Comparison of ENCODE assay signal across 13 cellular contexts in the genomic region with DNA sequence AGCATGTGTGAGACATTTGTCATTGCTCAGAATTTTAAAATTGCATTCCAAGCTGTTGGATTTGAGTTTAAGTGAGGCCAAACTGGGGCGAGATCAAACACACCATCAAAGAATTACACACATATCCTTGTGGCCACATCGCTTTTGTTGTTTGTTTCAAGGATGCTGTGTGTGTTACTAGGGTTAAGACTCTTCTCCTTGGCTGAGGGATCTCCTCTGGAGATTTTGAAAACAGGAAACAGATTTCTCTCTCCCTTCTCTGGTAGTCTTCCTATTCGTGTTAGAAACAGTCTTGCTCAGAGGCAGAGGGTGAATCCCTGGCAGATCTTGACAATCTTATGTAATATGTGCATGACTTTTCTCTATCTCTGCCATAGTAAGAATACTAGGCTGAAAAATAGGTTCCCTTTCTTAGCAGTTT.
DNase-seq lines count a peak whose midpoint lies in the region; ATAC-seq and TF ChIP-seq lines count a peak whose summit lies in the region.
"Had no signal": no experiment of that assay in that cellular context is flagged by ENCODE, and none has a peak within 500 bp of the region (broad histone marks: within the 10 kb centered on the region; RNA-seq: fewer than 3 reads in every experiment).

No MANE protein-coding gene starts in this region.

- H2BK12ac ChIP-seq in mesenchymal stem cell (ENCODE audit: low read length in 2 of 2): no peak overlapping the region

- H3K9ac ChIP-seq in Loucy (ENCODE audit: low read depth, low read length, poor library complexity, severe bottlenecking) (peak overlapping the region; percentile 98), mesenchymal stem cell (ENCODE audit: low read length) (no peak overlapping the region), endodermal cell (ENCODE audit: extremely low read depth, low read length, poor library complexity, severe bottlenecking) (no peak overlapping the region)

- no peak overlapping the region for H2BK5ac ChIP-seq in mesenchymal stem cell (ENCODE audit: low read depth, low read length, poor library complexity, severe bottlenecking)

- no peak for DNase-seq in CD8-positive, alpha-beta T cell
- DNase-seq in astrocyte of the cerebellum (ENCODE audit: low read depth) (peak; percentile 22), mesenchymal stem cell (peak; percentile 61), endodermal cell (no peak), psoas muscle (no peak), heart right ventricle (no peak), MG63 (no peak)
- DNase-seq: NCI-H1092, right lobe of liver, T-helper 17 cell had no signal

- H3K23ac ChIP-seq in mesenchymal stem cell (ENCODE audit: low read length in 2 of 2): no peak overlapping the region

- H3K14ac ChIP-seq in mesenchymal stem cell (ENCODE audit: low read length in 2 of 2): no peak overlapping the region

- peaks cover 14% of the 10 kb centered on the region for H3K36me3 ChIP-seq in CD8-positive, alpha-beta T cell (ENCODE audit: insufficient read depth, low read length)
- H3K36me3 ChIP-seq in Loucy (ENCODE audit: insufficient read depth, low read length): peaks cover 37% of the 10 kb centered on the region
- peaks cover 23 to 59% of the 10 kb centered on the region in 2 experiments for H3K36me3 ChIP-seq in mesenchymal stem cell (ENCODE audit: control insufficient read depth in 1 of 2, insufficient read depth in 2 of 2, low read depth in 1 of 2, low read length in 2 of 2)
- peaks cover 57% of the 10 kb centered on the region for H3K36me3 ChIP-seq in endodermal cell (ENCODE audit: control insufficient read depth, insufficient read depth, low read length)
- peaks cover 7 to 39% of the 10 kb centered on the region in 2 donors for H3K36me3 ChIP-seq in psoas muscle (ENCODE audit: insufficient read depth in 1 of 2, low read depth in 1 of 2)
- H3K36me3 ChIP-seq in heart right ventricle: peaks cover 0 to 54% (median 18%) of the 10 kb centered on the region in 9 donors
- H3K36me3 ChIP-seq in MG63: peaks cover 74% of the 10 kb centered on the region

- no peak overlapping the region for H3K4ac ChIP-seq in mesenchymal stem cell (ENCODE audit: low read depth in 1 of 2, low read length in 2 of 2)

- H3K79me2 ChIP-seq in Loucy (ENCODE audit: insufficient read depth, low read length): peaks cover 55% of the 10 kb centered on the region

- CTCF ChIA-PET in CD8-positive, alpha-beta T cell (lab: Charles Lee): no interaction called here

- H3K18ac ChIP-seq in mesenchymal stem cell (ENCODE audit: low read depth in 1 of 2, low read length in 2 of 2): no peak overlapping the region

- no peak overlapping the region for H3K27ac ChIP-seq in CD8-positive, alpha-beta T cell (ENCODE audit: low read depth, low read length)
- H3K27ac ChIP-seq in mesenchymal stem cell (ENCODE audit: low read length, poor library complexity, severe bottlenecking) (peak overlapping the region; percentile 33), endodermal cell (ENCODE audit: low read depth, low read length) (no peak overlapping the region), psoas muscle (no peak overlapping the region), heart right ventricle (no peak overlapping the region)
- H3K27ac ChIP-seq: right lobe of liver had no signal

- TF ChIP-seq CTCF in CD8-positive, alpha-beta T cell (IDR thresholded peaks at IDR 0.05): no peak
- TF ChIP-seq CTCF in Loucy (conservative IDR thresholded peaks at IDR 0.05; ENCODE audit: low read length) (no peak), astrocyte of the cerebellum (IDR thresholded peaks at IDR 0.05; ENCODE audit: low read depth, low read length, missing control alignments) (no peak), endodermal cell (conservative IDR thresholded peaks at IDR 0.05) (no peak), psoas muscle (IDR thresholded peaks at IDR 0.05) (no peak), heart right ventricle (IDR thresholded peaks at IDR 0.05) (no peak)

- POLR2A ChIA-PET in CD8-positive, alpha-beta T cell (lab: Charles Lee): interaction anchor here (1.1 kb wide), 1 partner anchor 12 kb away, joined by 3 read pairs; no protein-coding TSS in a partner anchor

- H2AFZ ChIP-seq in Loucy (ENCODE audit: low read length): no peak overlapping the region
- no peak overlapping the region for H2AFZ ChIP-seq in mesenchymal stem cell (ENCODE audit: low read depth, low read length)

- H3K4me1 Mint-ChIP-seq in CD8-positive, alpha-beta T cell (ENCODE audit: low read depth): peaks cover 23% of the 10 kb centered on the region
- peaks cover 4% of the 10 kb centered on the region for H3K4me1 Mint-ChIP-seq in endodermal cell

- H3K4me2 ChIP-seq in Loucy (ENCODE audit: low read depth, low read length, poor library complexity, severe bottlenecking) (peak overlapping the region; percentile 90), mesenchymal stem cell (ENCODE audit: low read length, poor library complexity, severe bottlenecking) (no peak overlapping the region)

- no peak for ATAC-seq in CD8-positive, alpha-beta T cell
- ATAC-seq in psoas muscle: no peak
- no peak for ATAC-seq in heart right ventricle
- ATAC-seq: right lobe of liver, T-helper 17 cell had no signal

- intact Hi-C loops in CD8-positive, alpha-beta T cell (cut with DNase I, micrococcal nuclease): no loop called here
- intact Hi-C loops in psoas muscle (cut with DNase I): no loop called here
- intact Hi-C loops in heart right ventricle (cut with DNase I): loop anchor here in 2 of 10 donors (10.0 kb wide), 2 partner anchors 194 to 204 kb away; a partner anchor contains a TSS

- H4K8ac ChIP-seq in mesenchymal stem cell (ENCODE audit: low read length): no peak overlapping the region

- no peaks in the 10 kb centered on the region for H3K9me3 ChIP-seq in CD8-positive, alpha-beta T cell (ENCODE audit: low read length)
- H3K9me3 ChIP-seq in Loucy (ENCODE audit: insufficient read depth, low read depth, low read length) (no peaks in the 10 kb centered on the region), mesenchymal stem cell (ENCODE audit: control insufficient read depth, low read length) (no peaks in the 10 kb centered on the region), endodermal cell (ENCODE audit: control insufficient read depth, low read length) (no peaks in the 10 kb centered on the region), psoas muscle (no peaks in the 10 kb centered on the region), heart right ventricle (no peaks in the 10 kb centered on the region), MG63 (no peaks in the 10 kb centered on the region)
- H3K9me3 ChIP-seq: right lobe of liver had no signal

- H3K36me3 Mint-ChIP-seq in CD8-positive, alpha-beta T cell: peaks cover 51% of the 10 kb centered on the region
- peaks cover 29% of the 10 kb centered on the region for H3K36me3 Mint-ChIP-seq in endodermal cell (ENCODE audit: low read depth)

- no peaks in the 10 kb centered on the region for H4K20me1 ChIP-seq in Loucy (ENCODE audit: insufficient read depth, low read length, poor library complexity, severe bottlenecking)

- H3K27me3 ChIP-seq in CD8-positive, alpha-beta T cell (ENCODE audit: insufficient read depth, low read length): no peaks in the 10 kb centered on the region
- H3K27me3 ChIP-seq in Loucy (ENCODE audit: insufficient read depth, low read length, poor library complexity, severe bottlenecking) (no peaks in the 10 kb centered on the region), mesenchymal stem cell (ENCODE audit: control insufficient read depth in 1 of 2, insufficient read depth in 1 of 2, low read length in 2 of 2) (no peaks in the 10 kb centered on the region), endodermal cell (ENCODE audit: control insufficient read depth, insufficient read depth, low read length, poor library complexity, severe bottlenecking) (no peaks in the 10 kb centered on the region), psoas muscle (ENCODE audit: insufficient read depth in 3 of 3, low read length in 2 of 3) (no peaks in the 10 kb centered on the region), heart right ventricle (no peaks in the 10 kb centered on the region), MG63 (no peaks in the 10 kb centered on the region)
- H3K27me3 ChIP-seq: right lobe of liver had no signal

- H3K27ac Mint-ChIP-seq in CD8-positive, alpha-beta T cell: peak overlapping the region; percentile 38
- H3K27ac Mint-ChIP-seq in endodermal cell: no peak overlapping the region
- H3K27ac Mint-ChIP-seq: type B pancreatic cell had no signal

- WGBS in mesenchymal stem cell: 100% methylated on average over 1 of the region's 3 CpGs
- WGBS in endodermal cell (ENCODE audit: insufficient coverage in 1 of 2, insufficient read length in 1 of 2), 2 experiments: 95% methylated on average over 2 of the region's 3 CpGs; no CpG with 5 or more reads in 1 of the 2 experiments
- WGBS in psoas muscle, 3 donors: 62 to 67% (median 67%) methylated on average over 3 of the region's 3 CpGs
- 51 to 64% methylated on average over 3 of the region's 3 CpGs for WGBS in heart right ventricle, 2 donors

- in situ Hi-C loops in astrocyte of the cerebellum (cut with HindIII; ENCODE audit: low sequenced_read_pairs): no loop called here

- no peak overlapping the region for H2BK15ac ChIP-seq in mesenchymal stem cell (ENCODE audit: low read depth, poor library complexity, severe bottlenecking)

- H3K4me3 Mint-ChIP-seq in CD8-positive, alpha-beta T cell: no peak overlapping the region
- H3K4me3 Mint-ChIP-seq in endodermal cell: no peak overlapping the region
- H3K4me3 Mint-ChIP-seq: T-helper 17 cell, type B pancreatic cell had no signal

- peaks cover 7% of the 10 kb centered on the region; the same call in 1 of the 2 replicates for H3F3A ChIP-seq in Loucy (ENCODE audit: low read depth)

- no peaks in the 10 kb centered on the region for H3K27me3 Mint-ChIP-seq in CD8-positive, alpha-beta T cell (ENCODE audit: low read depth)
- H3K27me3 Mint-ChIP-seq in endodermal cell (ENCODE audit: insufficient read depth): no peaks in the 10 kb centered on the region
- H3K27me3 Mint-ChIP-seq: T-helper 17 cell, type B pancreatic cell had no signal

- H2AK5ac ChIP-seq in mesenchymal stem cell (ENCODE audit: low read length, severe bottlenecking): no peak overlapping the region

- no peak overlapping the region for H4K91ac ChIP-seq in mesenchymal stem cell (ENCODE audit: low read length)

- H3K9me3 Mint-ChIP-seq in CD8-positive, alpha-beta T cell: no peaks in the 10 kb centered on the region
- no peaks in the 10 kb centered on the region for H3K9me3 Mint-ChIP-seq in endodermal cell
- H3K9me3 Mint-ChIP-seq: type B pancreatic cell had no signal

- H3K4me3 ChIP-seq in CD8-positive, alpha-beta T cell (ENCODE audit: low read depth, low read length): no peak overlapping the region
- no peak overlapping the region for H3K4me3 ChIP-seq in Loucy (ENCODE audit: low read length, poor library complexity, severe bottlenecking)
- H3K4me3 ChIP-seq in astrocyte of the cerebellum (ENCODE audit: low read depth, low read length): no peak overlapping the region
- H3K4me3 ChIP-seq in mesenchymal stem cell (ENCODE audit: insufficient read depth in 1 of 2, low read depth in 1 of 2, low read length in 2 of 2): no peak overlapping the region
- no peak overlapping the region for H3K4me3 ChIP-seq in endodermal cell (ENCODE audit: low read length)
- H3K4me3 ChIP-seq in psoas muscle: no peak overlapping the region
- no peak overlapping the region for H3K4me3 ChIP-seq in heart right ventricle
- no peak overlapping the region for H3K4me3 ChIP-seq in MG63
- H3K4me3 ChIP-seq: lung, right lobe of liver had no signal

- H2BK120ac ChIP-seq in mesenchymal stem cell (ENCODE audit: low read depth, low read length): no peak overlapping the region

- H3K4me1 ChIP-seq in CD8-positive, alpha-beta T cell (ENCODE audit: insufficient read depth, low read length): peaks cover 8% of the 10 kb centered on the region
- peaks cover 58% of the 10 kb centered on the region for H3K4me1 ChIP-seq in Loucy (ENCODE audit: insufficient read depth, low read length, poor library complexity, severe bottlenecking)
- peaks cover 2% of the 10 kb centered on the region for H3K4me1 ChIP-seq in mesenchymal stem cell (ENCODE audit: control insufficient read depth, insufficient read depth, low read depth, low read length)
- peaks cover 4% of the 10 kb centered on the region for H3K4me1 ChIP-seq in endodermal cell (ENCODE audit: control insufficient read depth, insufficient read depth, low read length)
- H3K4me1 ChIP-seq in psoas muscle: no peaks in the 10 kb centered on the region
- H3K4me1 ChIP-seq in heart right ventricle: peaks cover 0 to 11% (median 0%) of the 10 kb centered on the region in 9 donors
- H3K4me1 ChIP-seq: right lobe of liver had no signal

- H3K9me2 ChIP-seq in Loucy (replicated peaks; ENCODE audit: low read depth, low read length): no peaks in the 10 kb centered on the region

- H3K79me1 ChIP-seq in mesenchymal stem cell (replicated peaks; ENCODE audit: low read length, poor library complexity, severe bottlenecking): peaks cover 27% of the 10 kb centered on the region

Comparison
In these comparisons a context has a peak if more than half of its experiments do, and no peak if none do; other contexts are left out.
1. DNase-seq: peak in astrocyte of the cerebellum (single experiment) and mesenchymal stem cell (single experiment); none in CD8-positive, alpha-beta T cell (0 of 7), endodermal cell (single experiment), psoas muscle (0 of 2), heart right ventricle (0 of 2) and MG63 (single experiment).